9 cellular contexts compared by ENCODE assay signal in the genomic region with DNA sequence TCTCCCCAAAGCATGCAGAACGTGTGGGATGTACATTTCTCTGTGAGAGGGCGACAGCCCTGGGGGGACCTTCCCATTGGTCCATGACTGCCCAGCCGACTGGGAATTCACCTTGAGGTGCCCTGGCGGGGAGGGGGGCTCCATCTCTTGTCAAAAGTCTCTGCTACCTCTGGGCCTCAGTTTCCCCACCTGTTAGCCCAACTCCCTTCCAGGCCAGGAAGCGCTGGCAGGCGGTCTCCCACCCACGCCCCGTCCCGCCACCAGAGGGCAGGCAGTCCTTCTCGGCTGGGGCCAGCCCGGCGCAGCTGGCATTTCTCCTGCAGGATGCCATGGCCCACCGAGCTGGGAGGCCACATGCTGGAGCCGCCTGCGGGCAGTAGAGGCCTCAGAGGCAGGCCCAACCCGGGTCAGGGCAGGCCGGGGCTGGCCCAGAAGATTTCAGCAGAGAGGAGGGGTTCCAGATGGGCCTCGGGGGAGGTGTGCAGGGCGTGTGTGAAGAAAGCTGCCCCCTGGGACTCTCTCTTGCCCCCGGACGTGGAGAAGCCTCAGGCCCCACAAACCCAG. TPM values are rescaled to one million over a fixed set of nuclear protein-coding genes. Genes with fewer than 3 reads are reported as not detected.
DNase-seq lines count a peak whose midpoint lies in the region; ATAC-seq and TF ChIP-seq lines count a peak whose summit lies in the region.
"Had no signal": no experiment of that assay in that cellular context is flagged by ENCODE, and none has a peak within 500 bp of the region (broad histone marks: within the 10 kb centered on the region; RNA-seq: fewer than 3 reads in every experiment).

No MANE protein-coding gene starts in this region.

- H3K36me3 ChIP-seq in BLaER1: no peaks in the 10 kb centered on the region
- no peaks in the 10 kb centered on the region for H3K36me3 ChIP-seq in left ventricle myocardium inferior
- H3K36me3 ChIP-seq in smooth muscle cell (ENCODE audit: low read depth): no peaks in the 10 kb centered on the region

- H3F3A ChIP-seq in smooth muscle cell (ENCODE audit: low read depth): no peaks in the 10 kb centered on the region

- intact Hi-C loops in left ventricle myocardium inferior (cut with micrococcal nuclease): no loop called here

- H2AFZ ChIP-seq in smooth muscle cell (ENCODE audit: low read depth): no peak overlapping the region

- H3K9me3 ChIP-seq in BLaER1 (no peaks in the 10 kb centered on the region), left ventricle myocardium inferior (replicated peaks) (no peaks in the 10 kb centered on the region), smooth muscle cell (replicated peaks; ENCODE audit: low read depth) (no peaks in the 10 kb centered on the region)

- peak; percentile 73 for DNase-seq in HEK293T (ENCODE audit: extremely low spot score)
- DNase-seq in amniotic epithelial cell (ENCODE audit: low read depth): peak; percentile 46
- DNase-seq in left ventricle myocardium inferior: peak; percentile 66
- DNase-seq in smooth muscle cell (lab: John Stamatoyannopoulos, UW; ENCODE audit: unreplicated experiment): peak; percentile 25

- H4K20me1 ChIP-seq in BLaER1 (peaks cover 26% of the 10 kb centered on the region; the same call in 1 of the 2 replicates), smooth muscle cell (ENCODE audit: low read depth) (no peaks in the 10 kb centered on the region)

- TF ChIP-seq CTCF in left ventricle myocardium inferior (IDR thresholded peaks at IDR 0.05; ENCODE audit: borderline replicate concordance) (peak; percentile 82), smooth muscle cell (IDR thresholded peaks at IDR 0.05; ENCODE audit: borderline replicate concordance, insufficient read depth, poor library complexity, severe bottlenecking) (peak; percentile 68)

- H3K9ac ChIP-seq in BLaER1: peak overlapping the region; percentile 63
- no peak overlapping the region for H3K9ac ChIP-seq in smooth muscle cell (ENCODE audit: low read depth)

- no peaks in the 10 kb centered on the region for H3K79me2 ChIP-seq in smooth muscle cell (ENCODE audit: low read depth)

- H3K4me1 ChIP-seq in BLaER1: peaks cover 97% of the 10 kb centered on the region
- peaks cover 36% of the 10 kb centered on the region for H3K4me1 ChIP-seq in left ventricle myocardium inferior
- H3K4me1 ChIP-seq in smooth muscle cell (ENCODE audit: low read depth): no peaks in the 10 kb centered on the region

- POLR2A ChIA-PET in HEK293T (lab: Yijun Ruan, JAX): interaction anchor here (2.0 kb wide), 1 partner anchor 8 kb away, joined by 10 read pairs; no protein-coding TSS in a partner anchor

- CTCF ChIA-PET in HEK293T (lab: Yijun Ruan, JAX): interaction anchor here (0.6 to 1.2 kb wide), 2 partner anchors 32 to 35 kb away, joined by 3 read pairs; no protein-coding TSS in a partner anchor

- H3K4me2 ChIP-seq in BLaER1 (peak overlapping the region; percentile 98), smooth muscle cell (no peak overlapping the region)

- WGBS in smooth muscle cell (ENCODE audit: low lambda C conversion rate): 64% methylated on average over 15 of the region's 21 CpGs

- ATAC-seq in SK-N-SH treated with all-trans-retinoic acid at 6 μM for 48 hours (peak; percentile 63), GM18907 (IDR thresholded peaks at IDR 0.05; ENCODE audit: unreplicated experiment) (no peak), HG02588 (IDR thresholded peaks at IDR 0.05; ENCODE audit: unreplicated experiment) (no peak)

- H3K27ac ChIP-seq in BLaER1: peak overlapping the region; percentile 74
- H3K27ac ChIP-seq in left ventricle myocardium inferior (replicated peaks): no peak overlapping the region
- H3K27ac ChIP-seq in smooth muscle cell (ENCODE audit: low read depth): no peak overlapping the region

- no peaks in the 10 kb centered on the region; the same call in 1 of the 2 replicates for H3K27me3 ChIP-seq in BLaER1
- peaks cover 23% of the 10 kb centered on the region for H3K27me3 ChIP-seq in left ventricle myocardium inferior (ENCODE audit: low read depth)
- no peaks in the 10 kb centered on the region for H3K27me3 ChIP-seq in smooth muscle cell (ENCODE audit: low read depth)

- H3K4me3 ChIP-seq in BLaER1: 0 out of 2 replicates have a peak overlapping the region, but pooled peaks have one; percentile 13
- no peak overlapping the region for H3K4me3 ChIP-seq in left ventricle myocardium inferior
- H3K4me3 ChIP-seq in smooth muscle cell: no peak overlapping the region

TF ChIP-seq in HEK293T, 16 proteins besides CTCF, POLR2A, EP300 and RAD21:
- TF ChIP-seq BHLHE40 (IDR thresholded peaks at IDR 0.05; ENCODE audit: borderline replicate concordance): no peak
- no peak for TF ChIP-seq SP1 (IDR thresholded peaks at IDR 0.05)
- no peak for TF ChIP-seq ZNF384 (IDR thresholded peaks at IDR 0.05)
- no peak for TF ChIP-seq SUZ12 (IDR thresholded peaks at IDR 0.05)
- TF ChIP-seq HDGF (IDR thresholded peaks at IDR 0.05; ENCODE audit: borderline replicate concordance): no peak
- TF ChIP-seq, protein P1, sequence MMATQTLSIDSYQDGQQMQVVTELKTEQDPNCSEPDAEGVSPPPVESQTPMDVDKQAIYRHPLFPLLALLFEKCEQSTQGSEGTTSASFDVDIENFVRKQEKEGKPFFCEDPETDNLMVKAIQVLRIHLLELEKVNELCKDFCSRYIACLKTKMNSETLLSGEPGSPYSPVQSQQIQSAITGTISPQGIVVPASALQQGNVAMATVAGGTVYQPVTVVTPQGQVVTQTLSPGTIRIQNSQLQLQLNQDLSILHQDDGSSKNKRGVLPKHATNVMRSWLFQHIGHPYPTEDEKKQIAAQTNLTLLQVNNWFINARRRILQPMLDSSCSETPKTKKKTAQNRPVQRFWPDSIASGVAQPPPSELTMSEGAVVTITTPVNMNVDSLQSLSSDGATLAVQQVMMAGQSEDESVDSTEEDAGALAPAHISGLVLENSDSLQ (IDR thresholded peaks at IDR 0.05): no peak
- no peak for TF ChIP-seq NFRKB (IDR thresholded peaks at IDR 0.05)
- no peak for TF ChIP-seq FOXM1 (IDR thresholded peaks at IDR 0.05; ENCODE audit: borderline replicate concordance)
- TF ChIP-seq CTBP1 (IDR thresholded peaks at IDR 0.05; ENCODE audit: borderline replicate concordance): no peak
- TF ChIP-seq TARDBP (IDR thresholded peaks at IDR 0.05): no peak
- TF ChIP-seq LEF1 (IDR thresholded peaks at IDR 0.05; ENCODE audit: borderline replicate concordance): no peak
- TF ChIP-seq L3MBTL2 (conservative IDR thresholded peaks at IDR 0.05): no peak
- no peak for TF ChIP-seq FOXK2 (IDR thresholded peaks at IDR 0.05)
- TF ChIP-seq ARNT (IDR thresholded peaks at IDR 0.05): no peak
- TF ChIP-seq FOXA1 (IDR thresholded peaks at IDR 0.05): no peak
- TF ChIP-seq ELF4 (IDR thresholded peaks at IDR 0.05): no peak

TF ChIP-seq in SK-N-SH treated with all-trans-retinoic acid at 6 μM for 48 hours, 23 proteins besides CTCF, POLR2A, EP300 and RAD21:
- peak; percentile 37; the same call in 1 of the 2 replicates for TF ChIP-seq TSHZ2 (CRISPR knock-in tag; IDR thresholded peaks at IDR 0.05)
- no peak for TF ChIP-seq ISL1 (CRISPR knock-in tag; IDR thresholded peaks at IDR 0.05)
- TF ChIP-seq RARB (CRISPR knock-in tag; IDR thresholded peaks at IDR 0.05): no peak
TF ChIP-seq in SK-N-SH treated with all-trans-retinoic acid at 6 μM for 48 hours: peak in this region for 1.

RNA-seq across cellular contexts. Expression of gene CD7, which starts 16.6 kb away (rescaled TPM):
- total RNA-seq in left ventricle myocardium inferior (0.47 TPM), smooth muscle cell (not detected in 2 replicates)
- 0.18 and 0.79 TPM in 2 replicates for polyA plus RNA-seq in smooth muscle cell

RNA-seq across cellular contexts. Expression of gene CSNK1D, which starts 27.3 kb away (rescaled TPM):
- total RNA-seq in left ventricle myocardium inferior (61.8 TPM), smooth muscle cell (51.6 and 75.3 TPM in 2 replicates)
- 135 and 172 TPM in 2 replicates for polyA plus RNA-seq in smooth muscle cell

RNA-seq across cellular contexts. Expression of gene SECTM1, which starts 32.8 kb away (rescaled TPM):
- 3.9 TPM for total RNA-seq in left ventricle myocardium inferior
- not detected in 2 replicates for total RNA-seq in smooth muscle cell
- polyA plus RNA-seq in smooth muscle cell: 0.48 and 0.49 TPM in 2 replicates

RNA-seq across cellular contexts. Expression of gene TEX19, which starts 58.3 kb away (rescaled TPM):
- not detected for total RNA-seq in left ventricle myocardium inferior
- total RNA-seq in smooth muscle cell: not detected in 2 replicates
- polyA plus RNA-seq in smooth muscle cell: not detected in 2 replicates
- total RNA-seq: mononuclear cell had no signal
